26 cellular contexts compared by ENCODE assay signal in genomic region chr15:97623091-97623661, GRCh38.
"Had no signal": no experiment of that assay in that cellular context is flagged by ENCODE, and none has a peak within 500 bp of the region (broad histone marks: within the 10 kb centered on the region; RNA-seq: fewer than 3 reads in every experiment).

No MANE protein-coding gene starts in this region.

- H3K9ac ChIP-seq: KMS-11 had no signal

- H3K4me3 ChIP-seq: cardiac muscle cell, MG63 had no signal

- H3K27me3 ChIP-seq: brain microvascular endothelial cell, cardiac muscle cell, MG63 had no signal

- H3K36me3 ChIP-seq: brain microvascular endothelial cell, cardiac muscle cell, MG63 had no signal

- DNase-seq: activated B cell treated with CpG ODN at 0.5 μM for 24 hours; activated CD4-positive, alpha-beta T cell treated with anti-CD3 and anti-CD28 coated beads for 1 hour; activated CD4-positive, alpha-beta T cell treated with anti-CD3 and anti-CD28 coated beads, Interleukin-2, amount 10 ng/mL, durations not matched to agents 24 days and 14 days; activated CD4-positive, alpha-beta T cell treated with anti-CD3 and anti-CD28 coated beads, Interleukin-2, amount 50 U/mL, for 48 hours; activated CD8-positive, alpha-beta memory T cell treated with anti-CD3 and anti-CD28 coated beads for 24 hours; activated effector memory CD4-positive, alpha-beta T cell treated with anti-CD3 and anti-CD28 coated beads, Interleukin-2, amount 50 U/mL, for 16 hours; activated naive CD4-positive, alpha-beta T cell treated with Interleukin-2 at 50 U/mL for 16 hours; activated T-cell treated with anti-CD3 and anti-CD28 coated beads, Interleukin-2, amount 50 U/mL, for 4 hours; amygdala; brain microvascular endothelial cell; MG63; MV-4-11; NCI-H1092 treated with DMSO at 0.1 percent for 48 hours; NCI-H1417 treated with DMSO at 0.1 percent for 48 hours; NCI-H1694; NCI-H2029; NCI-H345; NCI-H510A; NCI-H69; PC-3; SHP77 treated with DMSO at 0.1 percent for 48 hours; T-helper 17 cell; T-helper 9 cell had no signal

- ATAC-seq: activated T-cell treated with anti-CD3 and anti-CD28 coated beads, Interleukin-2, amount 50 U/mL, for 4 hours; PC-3; T-helper 17 cell had no signal

- H3K9me3 ChIP-seq: MG63 had no signal

- FAIRE-seq: RCC 7860 had no signal

- H3K27ac ChIP-seq: brain microvascular endothelial cell, cardiac muscle cell, KMS-11 had no signal

- H3K4me2 ChIP-seq: KMS-11 had no signal
